1 cellular context compared by ENCODE assay signal in the genomic region with DNA sequence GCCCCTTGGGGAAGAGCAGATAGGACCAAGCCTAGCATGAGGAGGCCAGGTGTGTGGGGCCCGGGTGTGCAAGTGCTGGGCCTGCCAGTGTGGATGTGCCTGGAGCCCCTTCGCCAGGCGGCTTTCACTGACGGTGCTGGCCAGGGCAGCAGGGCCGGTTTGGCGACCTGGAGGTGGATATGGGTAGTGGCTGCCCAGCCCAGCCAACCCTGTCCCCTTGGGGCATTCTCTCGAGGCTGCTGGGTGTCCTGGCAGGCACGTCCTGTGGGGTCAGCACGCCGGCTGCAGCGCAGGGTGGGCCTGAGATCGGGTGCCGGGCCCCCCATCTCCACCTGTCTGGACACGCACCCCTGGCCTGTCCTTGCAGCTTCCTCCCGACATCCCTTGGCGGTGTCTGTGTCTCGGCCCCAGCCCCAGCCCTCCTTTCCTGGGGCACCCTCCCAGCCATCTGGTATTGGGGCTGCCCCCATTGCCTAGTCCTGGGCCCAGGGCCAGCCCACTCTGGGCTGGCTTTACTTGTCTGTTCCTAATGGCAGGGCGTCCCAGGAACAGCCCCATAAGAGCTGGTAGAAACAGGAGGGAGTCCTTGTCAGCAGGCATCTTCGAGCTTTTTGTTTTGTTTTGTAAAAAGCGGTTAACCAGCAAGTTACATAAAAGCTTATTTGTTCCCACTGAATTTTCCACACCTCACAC.
TF ChIP-seq lines count a peak whose summit lies in the region.

No MANE protein-coding gene starts in this region.

TF ChIP-seq in HepG2, 621 proteins besides CTCF, POLR2A, EP300 and RAD21:
- TF ChIP-seq U2AF1 (optimal IDR thresholded peaks at IDR 0.05; ENCODE audit: low read depth, low read length) (no peak), AGO2 (optimal IDR thresholded peaks at IDR 0.05; ENCODE audit: low read depth, low read length) (peak; percentile 4)
- TF ChIP-seq, protein P1, sequence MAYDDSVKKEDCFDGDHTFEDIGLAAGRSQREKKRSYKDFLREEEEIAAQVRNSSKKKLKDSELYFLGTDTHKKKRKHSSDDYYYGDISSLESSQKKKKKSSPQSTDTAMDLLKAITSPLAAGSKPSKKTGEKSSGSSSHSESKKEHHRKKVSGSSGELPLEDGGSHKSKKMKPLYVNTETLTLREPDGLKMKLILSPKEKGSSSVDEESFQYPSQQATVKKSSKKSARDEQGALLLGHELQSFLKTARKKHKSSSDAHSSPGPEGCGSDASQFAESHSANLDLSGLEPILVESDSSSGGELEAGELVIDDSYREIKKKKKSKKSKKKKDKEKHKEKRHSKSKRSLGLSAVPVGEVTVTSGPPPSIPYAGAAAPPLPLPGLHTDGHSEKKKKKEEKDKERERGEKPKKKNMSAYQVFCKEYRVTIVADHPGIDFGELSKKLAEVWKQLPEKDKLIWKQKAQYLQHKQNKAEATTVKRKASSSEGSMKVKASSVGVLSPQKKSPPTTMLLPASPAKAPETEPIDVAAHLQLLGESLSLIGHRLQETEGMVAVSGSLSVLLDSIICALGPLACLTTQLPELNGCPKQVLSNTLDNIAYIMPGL (CRISPR knock-in tag; IDR thresholded peaks at IDR 0.05; ENCODE audit: borderline replicate concordance in 1 of 2, low read depth in 1 of 2), result no peak
